14 cellular contexts compared by ENCODE assay signal in the genomic region with DNA sequence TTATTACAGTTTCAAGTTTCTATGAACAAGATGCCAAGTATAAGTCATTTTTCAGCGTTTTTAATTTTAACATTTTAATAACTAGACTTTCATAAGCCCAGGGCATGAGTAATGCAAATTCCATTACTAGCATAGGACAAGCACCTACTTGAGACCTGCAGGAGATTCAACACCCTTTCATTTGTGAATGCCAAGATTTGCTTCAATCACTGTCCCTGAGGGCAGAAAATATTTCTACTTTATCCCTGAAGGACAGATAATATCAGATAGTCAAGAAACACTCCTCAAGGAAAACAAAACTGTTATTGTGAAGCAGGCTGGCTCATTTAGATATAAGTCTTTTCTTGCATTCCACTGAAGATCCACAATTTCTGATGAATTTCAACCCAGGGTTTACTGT. TPM values are rescaled to one million over a fixed set of nuclear protein-coding genes. Genes with fewer than 3 reads are reported as not detected.
DNase-seq lines count a peak whose midpoint lies in the region; ATAC-seq and TF ChIP-seq lines count a peak whose summit lies in the region.
"Had no signal": no experiment of that assay in that cellular context is flagged by ENCODE, and none has a peak within 500 bp of the region (broad histone marks: within the 10 kb centered on the region; RNA-seq: fewer than 3 reads in every experiment).

No MANE protein-coding gene starts in this region.

- no peaks in the 10 kb centered on the region for H3K27me3 ChIP-seq in CD4-positive, alpha-beta T cell (ENCODE audit: control insufficient read depth, insufficient read depth, low read length)
- no peaks in the 10 kb centered on the region for H3K27me3 ChIP-seq in naive thymus-derived CD4-positive, alpha-beta T cell (ENCODE audit: control insufficient read depth in 2 of 2, insufficient read depth in 2 of 2, low read length in 2 of 2)
- no peaks in the 10 kb centered on the region for H3K27me3 ChIP-seq in osteoblast (ENCODE audit: insufficient read depth, low read length)
- H3K27me3 ChIP-seq: thyroid gland had no signal

- POLR2A ChIA-PET in CD4-positive, alpha-beta T cell (lab: Charles Lee), result no interaction called here
- POLR2A ChIA-PET in naive thymus-derived CD4-positive, alpha-beta T cell (lab: Charles Lee), result no interaction called here

- H3K9me3 Mint-ChIP-seq in CD4-positive, alpha-beta T cell, result peaks cover 12% of the 10 kb centered on the region
- H3K9me3 Mint-ChIP-seq in naive thymus-derived CD4-positive, alpha-beta T cell, result peaks cover 6 to 43% (median 24%) of the 10 kb centered on the region in 11 donors
- H3K9me3 Mint-ChIP-seq in glutamatergic neuron (ENCODE audit: unreplicated experiment), result peaks cover 4% of the 10 kb centered on the region
- no peaks in the 10 kb centered on the region for H3K9me3 Mint-ChIP-seq in effector memory CD8-positive, alpha-beta T cell

- H3K4me3 Mint-ChIP-seq in CD4-positive, alpha-beta T cell, result no peak overlapping the region
- no peak overlapping the region for H3K4me3 Mint-ChIP-seq in naive thymus-derived CD4-positive, alpha-beta T cell
- H3K4me3 Mint-ChIP-seq in glutamatergic neuron (ENCODE audit: unreplicated experiment), result no peak overlapping the region
- no peak overlapping the region for H3K4me3 Mint-ChIP-seq in effector memory CD8-positive, alpha-beta T cell
- H3K4me3 Mint-ChIP-seq: T-helper 2 cell treated with Interferon-gamma antibody and Interleukin-4, amounts not matched to agents 5 μg/mL and 100 μg/mL, for 36 hours had no signal

- H3K36me3 Mint-ChIP-seq in CD4-positive, alpha-beta T cell (ENCODE audit: low read depth), result peaks cover 41% of the 10 kb centered on the region
- peaks cover 8 to 36% (median 34%) of the 10 kb centered on the region in 5 donors for H3K36me3 Mint-ChIP-seq in naive thymus-derived CD4-positive, alpha-beta T cell
- peaks cover 11% of the 10 kb centered on the region for H3K36me3 Mint-ChIP-seq in glutamatergic neuron (ENCODE audit: unreplicated experiment)
- H3K36me3 Mint-ChIP-seq in effector memory CD8-positive, alpha-beta T cell (ENCODE audit: insufficient read depth), result no peaks in the 10 kb centered on the region

- peak overlapping the region; percentile 9 for H3K4me3 ChIP-seq in epithelial cell of esophagus (ENCODE audit: low read length)
- no peak overlapping the region for H3K4me3 ChIP-seq in naive thymus-derived CD4-positive, alpha-beta T cell (ENCODE audit: low read length)
- no peak overlapping the region for H3K4me3 ChIP-seq in osteoblast (ENCODE audit: insufficient read depth, low read length)
- H3K4me3 ChIP-seq: thyroid gland had no signal

- H3K27ac Mint-ChIP-seq in CD4-positive, alpha-beta T cell, result peak overlapping the region; percentile 56
- peak overlapping the region in 6 of 9 donors; percentile 15 to 54 (median 28) for H3K27ac Mint-ChIP-seq in naive thymus-derived CD4-positive, alpha-beta T cell
- H3K27ac Mint-ChIP-seq in glutamatergic neuron (ENCODE audit: unreplicated experiment), result no peak overlapping the region
- no peak overlapping the region for H3K27ac Mint-ChIP-seq in effector memory CD8-positive, alpha-beta T cell
- H3K27ac Mint-ChIP-seq: T-helper 2 cell treated with Interferon-gamma antibody and Interleukin-4, amounts not matched to agents 5 μg/mL and 100 μg/mL, for 36 hours had no signal

- no peak overlapping the region for H3K4me2 ChIP-seq in osteoblast (ENCODE audit: insufficient read depth, low read length)

- no peak for TF ChIP-seq CTCF in CD4-positive, alpha-beta T cell (IDR thresholded peaks at IDR 0.05)
- TF ChIP-seq CTCF in epithelial cell of esophagus (IDR thresholded peaks at IDR 0.05; ENCODE audit: insufficient read depth, low read depth, low read length, missing control alignments) (no peak), glutamatergic neuron (IDR thresholded peaks at IDR 0.05; ENCODE audit: partially characterized antibody, unreplicated experiment) (no peak), osteoblast (IDR thresholded peaks at IDR 0.05; ENCODE audit: extremely low read depth, low read depth, low read length) (no peak)

- intact Hi-C loops in CD4-positive, alpha-beta T cell (cut with DNase I, micrococcal nuclease), result loop anchor here in 1 of 2 experiments (5.0 to 10.0 kb wide), 2 partner anchors 54 to 702 kb away; no protein-coding TSS in a partner anchor
- intact Hi-C loops in naive thymus-derived CD4-positive, alpha-beta T cell (cut with micrococcal nuclease), result no loop called here

- H2AFZ ChIP-seq in osteoblast (ENCODE audit: low read length), result no peak overlapping the region

- CTCF ChIA-PET in CD4-positive, alpha-beta T cell (lab: Charles Lee), result no interaction called here
- CTCF ChIA-PET in naive thymus-derived CD4-positive, alpha-beta T cell (lab: Charles Lee), result no interaction called here

- H4K20me1 ChIP-seq in osteoblast (ENCODE audit: insufficient read depth, low read length), result no peaks in the 10 kb centered on the region

- no peak for DNase-seq in CD4-positive, alpha-beta T cell
- DNase-seq in NCI-H226, result peak; percentile 19
- DNase-seq in epithelial cell of esophagus (ENCODE audit: low read depth), result peak; percentile 94
- no peak for DNase-seq in naive thymus-derived CD4-positive, alpha-beta T cell
- no peak for DNase-seq in glutamatergic neuron
- no peak for DNase-seq in activated effector memory CD4-positive, alpha-beta T cell treated with Interleukin-2 at 50 U/mL for 16 hours
- no peak for DNase-seq in osteoblast (ENCODE audit: insufficient read length, low spot score, missing footprints)
- DNase-seq in effector memory CD8-positive, alpha-beta T cell, result no peak
- DNase-seq: Caco-2; NCI-H1930; NCI-H748 treated with DMSO at 0.1 percent for 48 hours; stimulated activated CD4-positive, alpha-beta T cell treated with anti-CD3 and anti-CD28 coated beads, Interleukin-4, amount 100 ng/mL, for 1 hour had no signal

- H3K27me3 Mint-ChIP-seq in CD4-positive, alpha-beta T cell, result no peaks in the 10 kb centered on the region
- no peaks in the 10 kb centered on the region for H3K27me3 Mint-ChIP-seq in naive thymus-derived CD4-positive, alpha-beta T cell
- no peaks in the 10 kb centered on the region for H3K27me3 Mint-ChIP-seq in glutamatergic neuron (ENCODE audit: unreplicated experiment)
- H3K27me3 Mint-ChIP-seq in effector memory CD8-positive, alpha-beta T cell, result no peaks in the 10 kb centered on the region

- peaks cover 46% of the 10 kb centered on the region for H3K4me1 Mint-ChIP-seq in CD4-positive, alpha-beta T cell (ENCODE audit: low read depth)
- peaks cover 0 to 64% (median 59%) of the 10 kb centered on the region in 7 donors for H3K4me1 Mint-ChIP-seq in naive thymus-derived CD4-positive, alpha-beta T cell
- peaks cover 4% of the 10 kb centered on the region for H3K4me1 Mint-ChIP-seq in glutamatergic neuron (ENCODE audit: low read depth, unreplicated experiment)
- peaks cover 0 to 4% of the 10 kb centered on the region in 2 donors for H3K4me1 Mint-ChIP-seq in effector memory CD8-positive, alpha-beta T cell (ENCODE audit: low read depth in 2 of 2)

- H3K79me2 ChIP-seq in osteoblast (ENCODE audit: insufficient read depth, low read length), result no peaks in the 10 kb centered on the region

- no peak for ATAC-seq in CD4-positive, alpha-beta T cell (ENCODE audit: poor library complexity)
- no peak for ATAC-seq in naive thymus-derived CD4-positive, alpha-beta T cell
- ATAC-seq in effector memory CD8-positive, alpha-beta T cell (replicated peaks), result no peak

- peaks cover 0 to 10% (median 0%) of the 10 kb centered on the region in 3 experiments for H3K36me3 ChIP-seq in naive thymus-derived CD4-positive, alpha-beta T cell (ENCODE audit: control insufficient read depth in 2 of 3, insufficient read depth in 3 of 3, low read length in 3 of 3)
- H3K36me3 ChIP-seq in osteoblast (ENCODE audit: insufficient read depth, low read length), result no peaks in the 10 kb centered on the region
- H3K36me3 ChIP-seq: thyroid gland had no signal

- H3K9me3 ChIP-seq in CD4-positive, alpha-beta T cell (ENCODE audit: control insufficient read depth, low read length), result peaks cover 22% of the 10 kb centered on the region
- H3K9me3 ChIP-seq in naive thymus-derived CD4-positive, alpha-beta T cell (ENCODE audit: control insufficient read depth in 2 of 3, low read length in 3 of 3), result peaks cover 0 to 29% (median 8%) of the 10 kb centered on the region in 3 experiments
- no peaks in the 10 kb centered on the region for H3K9me3 ChIP-seq in osteoblast (ENCODE audit: low read depth, low read length)
- H3K9me3 ChIP-seq: thyroid gland had no signal

- H3K27ac ChIP-seq in CD4-positive, alpha-beta T cell (ENCODE audit: low read depth, low read length), result no peak overlapping the region
- no peak overlapping the region for H3K27ac ChIP-seq in naive thymus-derived CD4-positive, alpha-beta T cell (ENCODE audit: low read depth, low read length)
- no peak overlapping the region for H3K27ac ChIP-seq in osteoblast (ENCODE audit: low read depth, low read length)
- H3K27ac ChIP-seq: thyroid gland had no signal

- no peaks in the 10 kb centered on the region for H3K4me1 ChIP-seq in naive thymus-derived CD4-positive, alpha-beta T cell (ENCODE audit: control insufficient read depth in 2 of 2, insufficient read depth in 2 of 2, low read length in 2 of 2)
- no peaks in the 10 kb centered on the region for H3K4me1 ChIP-seq in osteoblast (ENCODE audit: insufficient read depth, low read length)

RNA-seq across cellular contexts. Expression of a gene that starts 27.7 kb away (rescaled TPM):
- 10 to 100 TPM; 52.5 to 54.1 TPM for total RNA-seq in CD4-positive, alpha-beta T cell
- 10 to 100 TPM; 31.8 to 40.7 (median 36.0) TPM for total RNA-seq in naive thymus-derived CD4-positive, alpha-beta T cell
- 10 to 100 TPM; 59.0 to 78.7 TPM for polyA plus RNA-seq in naive thymus-derived CD4-positive, alpha-beta T cell
- 40.0 TPM for total RNA-seq in glutamatergic neuron (ENCODE audit: unreplicated experiment)
- total RNA-seq in osteoblast, result 67.2 and 69.8 TPM in 2 replicates

Comparison
In these comparisons a context has a peak if more than half of its experiments do, and no peak if none do; other contexts are left out.
1. DNase-seq: peak in NCI-H226 (single experiment) and epithelial cell of esophagus (single experiment); none in CD4-positive, alpha-beta T cell (0 of 10), naive thymus-derived CD4-positive, alpha-beta T cell (0 of 9), glutamatergic neuron (single experiment), activated effector memory CD4-positive, alpha-beta T cell treated with Interleukin-2 at 50 U/mL for 16 hours (single experiment), osteoblast (single experiment) and effector memory CD8-positive, alpha-beta T cell (0 of 3).
2. H3K27ac Mint-ChIP-seq: peak in CD4-positive, alpha-beta T cell (single experiment) and naive thymus-derived CD4-positive, alpha-beta T cell (6 of 9); none in glutamatergic neuron (single experiment) and effector memory CD8-positive, alpha-beta T cell (0 of 2).